ENCODE assay signal across 6 cellular contexts in the genomic region with DNA sequence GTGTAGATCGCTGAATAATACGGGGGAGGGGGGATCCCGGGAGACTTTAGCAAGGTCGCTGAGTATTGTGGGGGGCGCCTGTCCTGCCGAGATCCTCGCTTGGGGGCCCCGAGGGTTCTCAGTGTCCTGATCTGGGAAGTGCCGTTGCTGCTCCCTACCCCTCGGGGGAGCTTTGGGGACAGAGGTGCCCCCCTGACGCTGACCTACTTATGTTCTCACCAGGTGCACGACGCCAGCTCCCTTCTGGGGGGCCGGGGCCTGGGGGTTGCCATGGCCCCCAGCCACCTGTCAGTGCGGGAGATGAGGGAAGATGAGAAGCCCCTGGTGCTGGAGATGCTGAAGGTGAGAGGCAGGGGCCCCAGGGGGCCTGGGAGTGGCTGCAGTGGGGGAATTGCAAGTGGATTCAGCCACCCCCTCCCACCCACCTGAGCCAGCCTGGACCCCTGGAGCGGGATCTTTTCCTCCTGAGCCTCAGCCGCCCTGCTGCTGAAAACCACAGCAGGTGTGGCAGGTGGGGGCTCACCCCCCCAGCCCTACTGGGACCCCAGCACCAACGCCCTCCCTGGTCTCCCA. TPM values are rescaled to one million over a fixed set of nuclear protein-coding genes. Genes with fewer than 3 reads are reported as not detected.
DNase-seq lines count a peak whose midpoint lies in the region; TF ChIP-seq lines count a peak whose summit lies in the region.

No MANE protein-coding gene starts in this region.

- H3K4me1 Mint-ChIP-seq in IgD-negative memory B cell = peaks cover 0 to 6% (median 1%) of the 10 kb centered on the region in 3 donors

- H3K4me3 ChIP-seq in breast epithelium = peak overlapping the region; percentile 51 to 76 (median 64)
- peak overlapping the region; percentile 72 for H3K4me3 ChIP-seq in ovary

- H3K9me3 ChIP-seq in breast epithelium = no peaks in the 10 kb centered on the region
- no peaks in the 10 kb centered on the region for H3K9me3 ChIP-seq in ovary

- H3K27me3 Mint-ChIP-seq in IgD-negative memory B cell = no peaks in the 10 kb centered on the region

- peaks cover 22 to 23% of the 10 kb centered on the region in 2 donors for H3K4me1 ChIP-seq in breast epithelium
- H3K4me1 ChIP-seq in ovary (ENCODE audit: insufficient read depth) = peaks cover 28% of the 10 kb centered on the region

- peaks cover 2% of the 10 kb centered on the region for H3K36me3 Mint-ChIP-seq in IgD-negative memory B cell

- TF ChIP-seq CTCF in breast epithelium (IDR thresholded peaks at IDR 0.05) = no peak
- TF ChIP-seq CTCF in ovary (IDR thresholded peaks at IDR 0.05) = no peak

- H3K27ac Mint-ChIP-seq in IgD-negative memory B cell = peak overlapping the region; percentile 65 to 94 (median 88)

- TF ChIP-seq EP300 in ovary (IDR thresholded peaks at IDR 0.05) = no peak

- no peaks in the 10 kb centered on the region for H3K9me3 Mint-ChIP-seq in IgD-negative memory B cell

- H3K27ac ChIP-seq in breast epithelium = peak overlapping the region; percentile 92 to 96
- peak overlapping the region; percentile 85 to 89 for H3K27ac ChIP-seq in ovary

- no peak for TF ChIP-seq POLR2A in breast epithelium (IDR thresholded peaks at IDR 0.05)
- no peak for TF ChIP-seq POLR2A in ovary (IDR thresholded peaks at IDR 0.05)

- no peaks in the 10 kb centered on the region for H3K27me3 ChIP-seq in breast epithelium
- no peaks in the 10 kb centered on the region for H3K27me3 ChIP-seq in ovary

- intact Hi-C loops in breast epithelium (cut with DNase I; ENCODE audit: low total_unique reads) (no loop called here), ovary (cut with DNase I) (no loop called here)

- DNase-seq in breast epithelium (ENCODE audit: low spot score in 2 of 2) (no peak), ovary (peak in 2 of 5 donors; percentile 50 to 52), superior temporal gyrus (ENCODE audit: extremely low spot score) (no peak), NOMO-1 treated with dmso at 0.1 percent for 144 hours (lab: John Stamatoyannopoulos, UW; ENCODE audit: unreplicated experiment) (no peak)
- no peak for DNase-seq in stimulated activated CD4-positive, alpha-beta T cell treated with anti-CD3 and anti-CD28 coated beads, Interleukin-1b, Interleukin-23, amount 100 ng/mL, for 48 hours

- H3K36me3 ChIP-seq in breast epithelium (no peaks in the 10 kb centered on the region), ovary (no peaks in the 10 kb centered on the region)

- WGBS in ovary, 3 donors = 24 to 42% (median 28%) methylated on average over 16 to 18 of the region's 18 CpGs

- peak overlapping the region; percentile 67 to 85 (median 78) for H3K4me3 Mint-ChIP-seq in IgD-negative memory B cell

RNA-seq across cellular contexts. Expression of a gene that starts 0.5 kb away (rescaled TPM):
- 6.1 TPM for polyA plus RNA-seq in IgD-negative memory B cell
- 10 to 100 TPM in 2 of 3 donors, 1 to 10 TPM in 1; 1.9 to 11.3 (median 10.8) TPM for total RNA-seq in breast epithelium
- 10 to 100 TPM in 6 of 7 donors, 1 to 10 TPM in 1; 9.2 to 40.4 (median 35.8) TPM for total RNA-seq in ovary
- polyA plus RNA-seq in ovary = 10 to 100 TPM in 1 of 2 donors, 1 to 10 TPM in 1; 3.2 to 23.5 TPM

RNA-seq across cellular contexts. Expression of a gene that starts 2.7 kb away (rescaled TPM):
- polyA plus RNA-seq in IgD-negative memory B cell = not detected
- total RNA-seq in breast epithelium = 1 to 10 TPM; 3.6 to 7.2 (median 3.8) TPM
- 10 to 100 TPM in 6 of 7 donors, 1 to 10 TPM in 1; 5.7 to 29.7 (median 21.1) TPM for total RNA-seq in ovary
- polyA plus RNA-seq in ovary = 10 to 100 TPM; 10.1 to 11.4 TPM

RNA-seq across cellular contexts. Expression of a gene that starts 9.1 kb away (rescaled TPM):
- polyA plus RNA-seq in IgD-negative memory B cell (0.34 TPM), ovary (1 to 10 TPM in 1 of 2 donors, not detected in 1; 8.7 TPM)
- total RNA-seq in breast epithelium (1 to 10 TPM; 2.1 to 4.4 (median 4.3) TPM), ovary (10 to 100 TPM in 2 of 7 donors, 1 to 10 TPM in 5; 3.8 to 18.4 (median 8.7) TPM)

RNA-seq across cellular contexts. Expression of a gene that starts 21.0 kb away (rescaled TPM):
- not detected for polyA plus RNA-seq in IgD-negative memory B cell
- total RNA-seq in breast epithelium = not detected
- total RNA-seq in ovary = not detected
- polyA plus RNA-seq in ovary = not detected

RNA-seq across cellular contexts. Expression of a gene that starts 24.1 kb away (rescaled TPM):
- polyA plus RNA-seq in IgD-negative memory B cell = 40.0 TPM
- 10 to 100 TPM; 42.7 to 71.5 (median 57.0) TPM for total RNA-seq in breast epithelium
- 10 to 100 TPM; 21.8 to 39.2 (median 31.7) TPM for total RNA-seq in ovary
- 10 to 100 TPM in 1 of 2 donors, 1 to 10 TPM in 1; 1.4 to 39.4 TPM for polyA plus RNA-seq in ovary
